ENCODE assay signal across 12 cellular contexts in the genomic region with DNA sequence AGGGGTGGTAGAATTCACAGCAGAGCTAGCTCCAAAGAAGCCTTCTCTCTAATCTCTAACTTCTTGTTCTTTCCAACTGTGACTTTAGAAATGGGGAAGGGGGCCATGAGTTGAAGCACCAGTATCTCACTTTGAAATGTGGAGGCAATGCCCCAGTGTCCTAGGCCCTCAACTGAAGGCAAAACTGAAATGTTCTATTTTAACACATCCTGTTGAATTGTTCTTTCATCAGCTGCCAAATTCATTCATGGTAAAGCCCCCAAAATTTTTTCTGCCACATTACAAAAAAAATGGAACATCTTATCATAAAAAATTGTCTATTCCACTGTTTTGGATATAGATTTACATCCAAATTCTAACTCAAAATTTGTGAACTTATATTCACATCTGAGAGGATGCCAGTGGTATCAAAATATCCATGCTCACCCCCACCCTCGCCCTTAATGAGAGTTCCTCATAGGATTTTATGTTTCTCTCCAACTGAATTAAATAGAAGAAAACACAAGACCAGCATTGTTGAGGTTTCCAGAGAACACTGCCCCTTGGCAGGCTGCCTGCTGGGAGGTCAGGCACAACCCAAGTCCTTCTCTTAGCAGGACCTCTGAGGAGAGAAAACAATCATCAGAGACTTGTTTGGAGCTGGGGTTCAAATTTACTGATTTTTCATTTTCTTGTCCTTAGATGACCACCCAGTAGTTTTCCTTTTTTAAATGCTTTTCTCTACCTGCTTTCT.
DNase-seq lines count a peak whose midpoint lies in the region; TF ChIP-seq lines count a peak whose summit lies in the region.
"Had no signal": no experiment of that assay in that cellular context is flagged by ENCODE, and none has a peak within 500 bp of the region (broad histone marks: within the 10 kb centered on the region; RNA-seq: fewer than 3 reads in every experiment).

No MANE protein-coding gene starts in this region.

- no peaks in the 10 kb centered on the region for H3K9me3 ChIP-seq in neural progenitor cell (ENCODE audit: low read depth)
- no peaks in the 10 kb centered on the region for H3K9me3 ChIP-seq in hepatocyte (ENCODE audit: low read depth)
- H3K9me3 ChIP-seq in effector memory CD4-positive, alpha-beta T cell (ENCODE audit: control insufficient read depth, low read length): no peaks in the 10 kb centered on the region
- H3K9me3 ChIP-seq: SJSA1 had no signal

- peaks cover 2% of the 10 kb centered on the region for H3K36me3 Mint-ChIP-seq in neural progenitor cell

- H3K4me1 ChIP-seq in neural progenitor cell (peaks cover 9% of the 10 kb centered on the region), hepatocyte (ENCODE audit: insufficient read depth) (no peaks in the 10 kb centered on the region)
- peaks cover 5% of the 10 kb centered on the region for H3K4me1 ChIP-seq in effector memory CD4-positive, alpha-beta T cell (ENCODE audit: control insufficient read depth, insufficient read depth, low read length, poor library complexity, severe bottlenecking)
- H3K4me1 ChIP-seq: SJSA1 had no signal

- H3K27ac ChIP-seq in neural progenitor cell: no peak overlapping the region
- no peak overlapping the region for H3K27ac ChIP-seq in hepatocyte
- no peak overlapping the region for H3K27ac ChIP-seq in effector memory CD4-positive, alpha-beta T cell (ENCODE audit: insufficient read depth, low read length, poor library complexity, severe bottlenecking)
- H3K27ac ChIP-seq: SJSA1 had no signal

- H3K27me3 ChIP-seq in neural progenitor cell (no peaks in the 10 kb centered on the region), hepatocyte (no peaks in the 10 kb centered on the region)
- no peaks in the 10 kb centered on the region for H3K27me3 ChIP-seq in effector memory CD4-positive, alpha-beta T cell (replicated peaks; ENCODE audit: control insufficient read depth, insufficient read depth, low read length, poor library complexity, severe bottlenecking)
- H3K27me3 ChIP-seq: SJSA1 had no signal

- DNase-seq in C1 segment of cervical spinal cord (lab: John Stamatoyannopoulos, UW): peak in 12 of 14 donors; percentile 11 to 85 (median 70)
- peak; percentile 39 for DNase-seq in RPMI7951 (ENCODE audit: low read depth)
- peak; percentile 25 for DNase-seq in fibroblast of gingiva (ENCODE audit: low read depth)
- peak; percentile 34 for DNase-seq in neural progenitor cell (ENCODE audit: low spot score)
- no peak for DNase-seq in H4 (ENCODE audit: low spot score)
- no peak for DNase-seq in T-helper 2 cell
- no peak for DNase-seq in hepatocyte (ENCODE audit: low spot score)
- no peak for DNase-seq in effector memory CD4-positive, alpha-beta T cell
- DNase-seq: HCEC 1CT, NCI-H2171 had no signal

- peaks cover 27% of the 10 kb centered on the region for H3K4me1 Mint-ChIP-seq in neural progenitor cell

- no peaks in the 10 kb centered on the region for H3K9me3 Mint-ChIP-seq in neural progenitor cell

- H3K27ac Mint-ChIP-seq in neural progenitor cell: peak overlapping the region; percentile 60
- H3K27ac Mint-ChIP-seq: activated T-helper 1 cell treated with anti-CD3 and anti-CD28 coated beads, Interleukin-12 subunit alpha, Interleukin-12 subunit beta, Interleukin-2, Interleukin-4 antibody, amounts not matched to agents 30 ng/mL and 10 ng/mL and 1 ng/mL, durations not matched to agents 14 hours and 24 hours and 36 hours had no signal

- H3K4me2 ChIP-seq in neural progenitor cell (no peak overlapping the region), hepatocyte (no peak overlapping the region)

- H3K79me2 ChIP-seq in neural progenitor cell (ENCODE audit: low read depth) (no peaks in the 10 kb centered on the region), hepatocyte (no peaks in the 10 kb centered on the region)

- no peaks in the 10 kb centered on the region for H4K20me1 ChIP-seq in neural progenitor cell (ENCODE audit: low read depth)
- H4K20me1 ChIP-seq in hepatocyte (ENCODE audit: insufficient read depth, poor library complexity, severe bottlenecking): no peaks in the 10 kb centered on the region

- no peak overlapping the region for H3K9ac ChIP-seq in neural progenitor cell

- peak overlapping the region; percentile 40 for H3K4me3 Mint-ChIP-seq in neural progenitor cell
- H3K4me3 Mint-ChIP-seq: activated T-helper 1 cell treated with anti-CD3 and anti-CD28 coated beads, Interleukin-12 subunit alpha, Interleukin-12 subunit beta, Interleukin-2, Interleukin-4 antibody, amounts not matched to agents 30 ng/mL and 10 ng/mL and 1 ng/mL, durations not matched to agents 14 hours and 24 hours and 36 hours had no signal

- no peaks in the 10 kb centered on the region for H3K9me2 ChIP-seq in hepatocyte (replicated peaks; ENCODE audit: insufficient read depth)

- no peaks in the 10 kb centered on the region for H3K36me3 ChIP-seq in neural progenitor cell
- H3K36me3 ChIP-seq in hepatocyte (replicated peaks; ENCODE audit: insufficient read depth, low read depth): no peaks in the 10 kb centered on the region
- peaks cover 46% of the 10 kb centered on the region for H3K36me3 ChIP-seq in effector memory CD4-positive, alpha-beta T cell (ENCODE audit: control insufficient read depth, insufficient read depth, low read length)

- H3K27me3 Mint-ChIP-seq in neural progenitor cell (ENCODE audit: insufficient read depth, low read depth): peaks cover 2% of the 10 kb centered on the region

- H2AFZ ChIP-seq in neural progenitor cell (replicated peaks): no peak overlapping the region
- no peak overlapping the region for H2AFZ ChIP-seq in hepatocyte

- H3K4me3 ChIP-seq in neural progenitor cell (no peak overlapping the region), hepatocyte (no peak overlapping the region)
- H3K4me3 ChIP-seq in effector memory CD4-positive, alpha-beta T cell (ENCODE audit: insufficient read depth, low read depth, low read length, poor library complexity, severe bottlenecking): no peak overlapping the region
- H3K4me3 ChIP-seq: SJSA1 had no signal

- TF ChIP-seq CTCF in neural progenitor cell (IDR thresholded peaks at IDR 0.05) (no peak), hepatocyte (IDR thresholded peaks at IDR 0.05; ENCODE audit: poor library complexity) (no peak)

- WGBS in hepatocyte (ENCODE audit: low lambda C conversion rate, missing lambda C conversion rate): 81% methylated on average over 1 of the region's 1 CpG

- peaks cover 4% of the 10 kb centered on the region for H3F3A ChIP-seq in neural progenitor cell (ENCODE audit: low read depth)

Comparison
In these comparisons a context has a peak if more than half of its experiments do, and no peak if none do; other contexts are left out.
1. DNase-seq: peak in C1 segment of cervical spinal cord (12 of 14), RPMI7951 (single experiment), fibroblast of gingiva (single experiment) and neural progenitor cell (single experiment); none in H4 (single experiment), T-helper 2 cell (0 of 5), hepatocyte (single experiment) and effector memory CD4-positive, alpha-beta T cell (0 of 3).